In the genomic region with DNA sequence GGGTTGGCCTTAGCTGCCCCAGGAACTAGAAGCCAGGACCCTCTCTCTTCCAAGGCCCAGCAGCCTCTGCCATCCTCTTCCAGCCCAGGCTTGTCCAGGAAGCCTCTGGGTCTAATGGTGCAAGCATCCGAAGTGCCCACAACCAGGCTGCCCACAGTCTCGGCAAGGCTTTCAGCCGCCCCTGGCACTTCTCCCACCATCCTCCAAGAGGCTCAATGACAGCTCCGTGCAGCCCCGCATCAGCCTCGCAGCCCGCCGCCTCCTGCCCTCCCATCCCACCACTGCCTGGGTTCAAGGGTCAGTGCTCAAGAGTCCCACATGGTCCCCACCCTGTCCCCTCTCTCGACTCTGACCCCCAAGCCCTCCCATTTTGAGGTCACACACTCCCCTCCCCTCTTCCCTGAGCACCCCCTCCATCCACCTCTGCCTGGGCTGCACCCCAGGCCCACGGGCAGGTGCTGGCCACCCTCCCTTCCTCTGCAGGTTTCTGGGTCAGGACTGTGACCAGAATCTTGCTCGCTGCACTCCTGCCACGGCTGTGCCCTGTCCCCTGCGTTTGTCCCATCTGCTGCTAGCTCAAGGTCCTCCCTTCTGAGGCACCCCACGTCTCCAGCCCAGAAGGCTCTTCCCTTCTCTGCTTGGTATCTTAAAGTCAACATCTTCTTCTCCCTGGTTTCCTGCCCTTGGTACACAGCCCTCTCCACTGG, we compare ENCODE assay signal across 1 cellular context.
TF ChIP-seq lines count a peak whose summit lies in the region.

No MANE protein-coding gene starts in this region.

TF ChIP-seq in A549, 52 proteins besides CTCF, POLR2A, EP300 and RAD21:
- TF ChIP-seq HDAC2 (IDR thresholded peaks at IDR 0.05) (no peak), FOSB (CRISPR knock-in tag; IDR thresholded peaks at IDR 0.05) (no peak), MAZ (IDR thresholded peaks at IDR 0.05; ENCODE audit: borderline replicate concordance, low read depth, low read length) (no peak), EHF (CRISPR knock-in tag; IDR thresholded peaks at IDR 0.05) (no peak), RFX5 (IDR thresholded peaks at IDR 0.05) (no peak), TFCP2L1 (CRISPR knock-in tag; IDR thresholded peaks at IDR 0.05) (no peak), CHD4 (IDR thresholded peaks at IDR 0.05; ENCODE audit: borderline replicate concordance) (no peak), SREBF2 (IDR thresholded peaks at IDR 0.05) (no peak)
